Comparison of ENCODE assay signal across 15 cellular contexts in the genomic region with DNA sequence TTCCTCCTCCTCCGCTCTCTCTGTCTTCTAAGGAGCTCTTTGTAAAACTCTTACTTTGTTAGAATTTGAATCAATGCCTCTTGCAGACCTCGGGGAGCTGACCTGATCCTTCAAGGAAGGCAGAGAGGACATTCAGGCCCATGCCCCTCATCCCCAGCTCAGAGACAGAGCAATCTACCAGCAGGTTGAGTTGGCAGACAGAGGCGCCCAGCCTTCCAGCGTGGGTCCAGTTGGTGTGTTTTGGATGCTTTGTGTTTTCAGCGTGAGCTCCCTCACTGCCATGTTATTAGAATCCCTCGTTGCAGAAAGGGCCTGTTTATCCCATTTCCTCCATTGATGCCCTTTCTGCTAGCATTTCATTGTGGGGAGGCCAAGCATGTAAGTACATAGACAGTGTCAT.
A peak's percentile ranks its signal among the peaks of the same experiment; 100 is the strongest.
DNase-seq lines count a peak whose midpoint lies in the region; ATAC-seq and TF ChIP-seq lines count a peak whose summit lies in the region.
"Had no signal": no experiment of that assay in that cellular context is flagged by ENCODE, and none has a peak within 500 bp of the region (broad histone marks: within the 10 kb centered on the region; RNA-seq: fewer than 3 reads in every experiment).

No MANE protein-coding gene starts in this region.

- no peak overlapping the region for H4K8ac ChIP-seq in mesendoderm (ENCODE audit: low read depth, low read length)

- H3K36me3 ChIP-seq in ascending aorta: no peaks in the 10 kb centered on the region
- H3K36me3 ChIP-seq in mesendoderm (ENCODE audit: control insufficient read depth, insufficient read depth, low read length): peaks cover 4% of the 10 kb centered on the region

- H2BK15ac ChIP-seq in mesendoderm (replicated peaks; ENCODE audit: low read depth): no peak overlapping the region

- H3K56ac ChIP-seq in mesendoderm (ENCODE audit: low read length): peak overlapping the region; percentile 58

- H3K4me1 Mint-ChIP-seq in activated CD8-positive, alpha-beta memory T cell treated with anti-CD3 and anti-CD28 coated beads, Interleukin-2, amount 10 ng/mL, durations not matched to agents 7 days and 5 days: peaks cover 2% of the 10 kb centered on the region

- no peaks in the 10 kb centered on the region for H3K9me3 ChIP-seq in ascending aorta

- H3K9me3 Mint-ChIP-seq in activated CD8-positive, alpha-beta memory T cell treated with anti-CD3 and anti-CD28 coated beads, Interleukin-2, amount 10 ng/mL, durations not matched to agents 7 days and 5 days (ENCODE audit: low read depth): no peaks in the 10 kb centered on the region
- H3K9me3 Mint-ChIP-seq: activated CD4-positive, alpha-beta memory T cell treated with anti-CD3 and anti-CD28 coated beads for 36 hours had no signal

- H3K27ac ChIP-seq in ascending aorta: peak overlapping the region; percentile 7 to 54
- H3K27ac ChIP-seq in mesendoderm (ENCODE audit: low read depth, low read length): peak overlapping the region; percentile 47
- peak overlapping the region; percentile 69 for H3K27ac ChIP-seq in temporal lobe (ENCODE audit: low read depth, low read length)
- H3K27ac ChIP-seq: brain microvascular endothelial cell, foreskin keratinocyte had no signal

- CTCF ChIA-PET in activated CD8-positive, alpha-beta memory T cell treated with anti-CD3 and anti-CD28 coated beads, Interleukin-2, amount 10 ng/mL, durations not matched to agents 7 days and 5 days (lab: Charles Lee): interaction anchor here (1.2 kb wide), 1 partner anchor 119 kb away, joined by 3 read pairs; no protein-coding TSS in a partner anchor

- no peak for DNase-seq in activated CD8-positive, alpha-beta memory T cell treated with anti-CD3 and anti-CD28 coated beads, Interleukin-2, amount 10 ng/mL, durations not matched to agents 7 days and 5 days
- no peak for DNase-seq in activated CD8-positive, alpha-beta memory T cell treated with anti-CD3 and anti-CD28 coated beads, Interleukin-2, amount 50 U/mL, for 48 hours
- no peak for DNase-seq in ascending aorta (ENCODE audit: low spot score in 2 of 2)
- DNase-seq in mesendoderm: no peak
- no peak for DNase-seq in NCI-H226
- DNase-seq in SIG-M5 treated with dmso at 0.1 percent for 504 hours (lab: John Stamatoyannopoulos, UW; ENCODE audit: unreplicated experiment): no peak
- no peak for DNase-seq in GF-D8 (lab: John Stamatoyannopoulos, UW)
- DNase-seq: activated CD4-positive, alpha-beta memory T cell treated with anti-CD3 and anti-CD28 coated beads for 36 hours; brain microvascular endothelial cell; effector CD8-positive, alpha-beta T cell; foreskin keratinocyte; GDM1; NCI-H2107 had no signal

- H3K27me3 ChIP-seq in ascending aorta (no peaks in the 10 kb centered on the region), mesendoderm (ENCODE audit: insufficient read depth, low read length, poor library complexity) (no peaks in the 10 kb centered on the region)
- H3K27me3 ChIP-seq: brain microvascular endothelial cell, foreskin keratinocyte had no signal

- ATAC-seq in activated CD8-positive, alpha-beta memory T cell treated with anti-CD3 and anti-CD28 coated beads, Interleukin-2, amount 10 ng/mL, durations not matched to agents 7 days and 5 days: no peak
- ATAC-seq: foreskin keratinocyte had no signal

- H4K5ac ChIP-seq in mesendoderm (ENCODE audit: low read length): no peak overlapping the region

- H3K4me1 ChIP-seq in ascending aorta (peaks cover 5 to 29% of the 10 kb centered on the region in 2 donors), mesendoderm (ENCODE audit: control insufficient read depth, low read depth, low read length) (peaks cover 7% of the 10 kb centered on the region)
- H3K4me1 ChIP-seq: foreskin keratinocyte had no signal

- no peak overlapping the region for H3K18ac ChIP-seq in mesendoderm (ENCODE audit: low read length)

- H3K4ac ChIP-seq in mesendoderm (ENCODE audit: low read depth, low read length): no peak overlapping the region

- WGBS in mesendoderm (ENCODE audit: extremely low coverage, insufficient coverage, low lambda C conversion rate): no CpG with 5 or more reads among the region's 6 CpGs

- peaks cover 13% of the 10 kb centered on the region for H3K79me1 ChIP-seq in mesendoderm (ENCODE audit: low read length)

- H3K23ac ChIP-seq in mesendoderm (ENCODE audit: low read length): no peak overlapping the region

- H3K4me3 ChIP-seq in ascending aorta (no peak overlapping the region), mesendoderm (ENCODE audit: low read length) (no peak overlapping the region)
- H3K4me3 ChIP-seq: GM23248 had no signal

- H3K79me2 ChIP-seq in mesendoderm (ENCODE audit: control insufficient read depth, insufficient read depth, low read length): peaks cover 11% of the 10 kb centered on the region

- peak overlapping the region; percentile 9 for H3K27ac Mint-ChIP-seq in activated CD8-positive, alpha-beta memory T cell treated with anti-CD3 and anti-CD28 coated beads, Interleukin-2, amount 10 ng/mL, durations not matched to agents 7 days and 5 days
- H3K27ac Mint-ChIP-seq: activated CD4-positive, alpha-beta memory T cell treated with anti-CD3 and anti-CD28 coated beads for 36 hours had no signal

- no peak overlapping the region for H2BK120ac ChIP-seq in mesendoderm (ENCODE audit: low read depth, low read length)

- peaks cover under 1% of the 10 kb centered on the region for H3K36me3 Mint-ChIP-seq in activated CD8-positive, alpha-beta memory T cell treated with anti-CD3 and anti-CD28 coated beads, Interleukin-2, amount 10 ng/mL, durations not matched to agents 7 days and 5 days
- H3K36me3 Mint-ChIP-seq: activated CD4-positive, alpha-beta memory T cell treated with anti-CD3 and anti-CD28 coated beads for 36 hours had no signal

- H3K4me2 ChIP-seq in mesendoderm (ENCODE audit: low read length): no peak overlapping the region

- intact Hi-C loops in ascending aorta (cut with DNase I): loop anchor here (5.0 kb wide), 1 partner anchor 164 kb away; no protein-coding TSS in a partner anchor

- no peak overlapping the region for H3K4me3 Mint-ChIP-seq in activated CD8-positive, alpha-beta memory T cell treated with anti-CD3 and anti-CD28 coated beads, Interleukin-2, amount 10 ng/mL, durations not matched to agents 7 days and 5 days
- H3K4me3 Mint-ChIP-seq: activated CD4-positive, alpha-beta memory T cell treated with anti-CD3 and anti-CD28 coated beads for 36 hours had no signal

- no peak overlapping the region for H2BK5ac ChIP-seq in mesendoderm (ENCODE audit: low read length)

- no peaks in the 10 kb centered on the region for H3K27me3 Mint-ChIP-seq in activated CD8-positive, alpha-beta memory T cell treated with anti-CD3 and anti-CD28 coated beads, Interleukin-2, amount 10 ng/mL, durations not matched to agents 7 days and 5 days
- H3K27me3 Mint-ChIP-seq: activated CD4-positive, alpha-beta memory T cell treated with anti-CD3 and anti-CD28 coated beads for 36 hours had no signal

- no peak for TF ChIP-seq CTCF in ascending aorta (IDR thresholded peaks at IDR 0.05)

- no peak overlapping the region for H2AK5ac ChIP-seq in mesendoderm (ENCODE audit: low read length)

- no peak overlapping the region for H3K9ac ChIP-seq in mesendoderm (ENCODE audit: low read length)
